In the genomic region with DNA sequence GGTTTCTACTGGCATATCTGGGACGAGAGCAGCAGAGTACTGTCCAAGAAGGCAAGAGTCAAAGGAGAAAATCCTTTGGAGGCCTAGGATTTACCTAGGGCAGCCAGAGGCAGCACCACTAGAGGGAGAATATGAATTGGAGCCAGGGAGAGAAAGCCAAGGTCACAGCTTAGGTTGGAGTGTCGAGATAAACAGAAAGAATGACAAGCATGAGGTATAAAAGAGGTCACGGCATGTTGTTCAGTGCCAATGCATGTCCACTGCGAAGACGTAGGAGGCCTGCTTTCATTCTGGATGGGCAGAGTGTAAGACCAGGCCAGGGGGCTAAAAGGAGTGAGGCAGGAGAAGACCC, we compare ENCODE assay signal across 12 cellular contexts. TPM values are rescaled to one million over a fixed set of nuclear protein-coding genes. Genes with fewer than 3 reads are reported as not detected.
DNase-seq lines count a peak whose midpoint lies in the region; ATAC-seq, FAIRE-seq and TF ChIP-seq lines count a peak whose summit lies in the region.
"Had no signal": no experiment of that assay in that cellular context is flagged by ENCODE, and none has a peak within 500 bp of the region (broad histone marks: within the 10 kb centered on the region; RNA-seq: fewer than 3 reads in every experiment).

No MANE protein-coding gene starts in this region.

- no peak for ATAC-seq in central memory CD8-positive, alpha-beta T cell (replicated peaks; ENCODE audit: extremely low read depth, poor library complexity, severe bottlenecking)

- no peak overlapping the region for H3K27ac ChIP-seq in keratinocyte (ENCODE audit: control insufficient read depth, insufficient read depth, low read length)
- peak overlapping the region; percentile 74 to 83 (median 81) for H3K27ac ChIP-seq in transverse colon
- no peak overlapping the region for H3K27ac ChIP-seq in ovary
- H3K27ac ChIP-seq: SJCRH30 had no signal

- H3K79me2 ChIP-seq in keratinocyte (ENCODE audit: control insufficient read depth, insufficient read depth, low read length): no peaks in the 10 kb centered on the region

- H3K27ac Mint-ChIP-seq in activated naive CD4-positive, alpha-beta T cell treated with anti-CD3 and anti-CD28 coated beads, Interleukin-2, amount 10 ng/mL, durations not matched to agents 7 days and 5 days: peak overlapping the region; percentile 92
- H3K27ac Mint-ChIP-seq in activated naive CD4-positive, alpha-beta T cell treated with anti-CD3 and anti-CD28 coated beads for 36 hours: no peak overlapping the region
- H3K27ac Mint-ChIP-seq in central memory CD8-positive, alpha-beta T cell (ENCODE audit: low read depth): peak overlapping the region; percentile 100
- no peak overlapping the region for H3K27ac Mint-ChIP-seq in Calu3 (ENCODE audit: unreplicated experiment)
- H3K27ac Mint-ChIP-seq: IgD-negative memory B cell had no signal

- TF ChIP-seq EP300 in transverse colon (IDR thresholded peaks at IDR 0.05; ENCODE audit: low read depth) (no peak), ovary (IDR thresholded peaks at IDR 0.05) (no peak)

- dilution Hi-C loops in keratinocyte (cut with MboI; ENCODE audit: extremely low pct_ligation_motif_present, low sequenced_read_pairs): loop anchor here (25.0 kb wide), 1 partner anchor 134 kb away; no protein-coding TSS in a partner anchor

- H3K27me3 ChIP-seq in keratinocyte (ENCODE audit: control insufficient read depth, extremely low read depth, insufficient read depth, low read length) (no peaks in the 10 kb centered on the region), transverse colon (no peaks in the 10 kb centered on the region), ovary (no peaks in the 10 kb centered on the region)
- H3K27me3 ChIP-seq: SJCRH30 had no signal

- in situ Hi-C loops in transverse colon (cut with MboI; ENCODE audit: low pct_ligation_motif_present in 1 of 4, low pct_unique_long_range_greater_than_20kb in 1 of 4, low sequenced_read_pairs in 3 of 4): no loop called here

- H4K20me1 ChIP-seq in keratinocyte (ENCODE audit: control insufficient read depth, extremely low read depth, insufficient read depth, low read length): no peaks in the 10 kb centered on the region

- peaks cover 82% of the 10 kb centered on the region for H3K4me1 Mint-ChIP-seq in activated naive CD4-positive, alpha-beta T cell treated with anti-CD3 and anti-CD28 coated beads, Interleukin-2, amount 10 ng/mL, durations not matched to agents 7 days and 5 days
- peaks cover 58% of the 10 kb centered on the region for H3K4me1 Mint-ChIP-seq in activated naive CD4-positive, alpha-beta T cell treated with anti-CD3 and anti-CD28 coated beads for 36 hours (ENCODE audit: low read depth)
- H3K4me1 Mint-ChIP-seq in central memory CD8-positive, alpha-beta T cell: peaks cover 81% of the 10 kb centered on the region
- H3K4me1 Mint-ChIP-seq in Calu3 (ENCODE audit: low read depth, unreplicated experiment): peaks cover 31% of the 10 kb centered on the region

- no peaks in the 10 kb centered on the region for H3K27me3 Mint-ChIP-seq in activated naive CD4-positive, alpha-beta T cell treated with anti-CD3 and anti-CD28 coated beads, Interleukin-2, amount 10 ng/mL, durations not matched to agents 7 days and 5 days
- H3K27me3 Mint-ChIP-seq in activated naive CD4-positive, alpha-beta T cell treated with anti-CD3 and anti-CD28 coated beads for 36 hours (ENCODE audit: low read depth): peaks cover 2% of the 10 kb centered on the region
- H3K27me3 Mint-ChIP-seq in central memory CD8-positive, alpha-beta T cell: no peaks in the 10 kb centered on the region
- no peaks in the 10 kb centered on the region for H3K27me3 Mint-ChIP-seq in Calu3 (ENCODE audit: unreplicated experiment)

- DNase-seq in activated naive CD4-positive, alpha-beta T cell treated with anti-CD3 and anti-CD28 coated beads, Interleukin-2, amount 10 ng/mL, durations not matched to agents 7 days and 5 days: no peak
- DNase-seq in activated naive CD4-positive, alpha-beta T cell treated with anti-CD3 and anti-CD28 coated beads for 36 hours: no peak
- DNase-seq in central memory CD8-positive, alpha-beta T cell (ENCODE audit: low spot score in 2 of 2): no peak
- DNase-seq in keratinocyte (ENCODE audit: low read depth, low spot score): no peak
- no peak for DNase-seq in transverse colon
- DNase-seq in NCI-H446 (lab: John Stamatoyannopoulos, UW): no peak
- no peak for DNase-seq in Calu3
- no peak for DNase-seq in ovary
- DNase-seq: activated CD8-positive, alpha-beta memory T cell treated with anti-CD3 and anti-CD28 coated beads, Interleukin-2, amount 50 U/mL, for 4 hours; SJCRH30 had no signal

- H3K36me3 ChIP-seq in keratinocyte (ENCODE audit: control insufficient read depth in 2 of 2, extremely low read depth in 1 of 2, insufficient read depth in 2 of 2, low read length in 2 of 2): no peaks in the 10 kb centered on the region
- no peaks in the 10 kb centered on the region for H3K36me3 ChIP-seq in transverse colon
- no peaks in the 10 kb centered on the region for H3K36me3 ChIP-seq in ovary
- H3K36me3 ChIP-seq: SJCRH30 had no signal

- H3K4me2 ChIP-seq in keratinocyte (ENCODE audit: control insufficient read depth, extremely low read depth, insufficient read depth, low read depth, low read length): no peak overlapping the region

- BruUV-seq in Calu3 (replicated peaks; lab: Mats Ljungman, UMichigan): no TSS peak

- no peak overlapping the region for H2AFZ ChIP-seq in keratinocyte (ENCODE audit: control insufficient read depth, low read length)

- no peak overlapping the region for H3K4me3 Mint-ChIP-seq in activated naive CD4-positive, alpha-beta T cell treated with anti-CD3 and anti-CD28 coated beads, Interleukin-2, amount 10 ng/mL, durations not matched to agents 7 days and 5 days
- H3K4me3 Mint-ChIP-seq in activated naive CD4-positive, alpha-beta T cell treated with anti-CD3 and anti-CD28 coated beads for 36 hours: no peak overlapping the region
- H3K4me3 Mint-ChIP-seq in central memory CD8-positive, alpha-beta T cell: peak overlapping the region; percentile 49
- no peak overlapping the region for H3K4me3 Mint-ChIP-seq in Calu3 (ENCODE audit: low read depth, unreplicated experiment)
- H3K4me3 Mint-ChIP-seq: IgD-negative memory B cell had no signal

- H3K4me3 ChIP-seq in keratinocyte (ENCODE audit: control insufficient read depth in 2 of 3, extremely low read depth in 1 of 3, insufficient read depth in 2 of 3, low read depth in 1 of 3, low read length in 3 of 3) (no peak overlapping the region), transverse colon (no peak overlapping the region), ovary (no peak overlapping the region)
- H3K4me3 ChIP-seq: SJCRH30 had no signal

- H3K9ac ChIP-seq in keratinocyte (ENCODE audit: control insufficient read depth, extremely low read depth, insufficient read depth, low read length): no peak overlapping the region

- H3K4me1 ChIP-seq in keratinocyte (ENCODE audit: control insufficient read depth, extremely low read depth, insufficient read depth, low read length): peaks cover 57% of the 10 kb centered on the region
- peaks cover 29 to 67% (median 51%) of the 10 kb centered on the region in 4 donors for H3K4me1 ChIP-seq in transverse colon
- peaks cover 18% of the 10 kb centered on the region for H3K4me1 ChIP-seq in ovary (ENCODE audit: insufficient read depth)

- CTCF ChIA-PET in activated naive CD4-positive, alpha-beta T cell treated with anti-CD3 and anti-CD28 coated beads, Interleukin-2, amount 10 ng/mL, durations not matched to agents 7 days and 5 days (lab: Charles Lee): interaction anchor here (1.0 to 2.6 kb wide), 2 partner anchors 33 to 58 kb away, joined by 3 to 9 read pairs; no protein-coding TSS in a partner anchor
- CTCF ChIA-PET in activated naive CD4-positive, alpha-beta T cell treated with anti-CD3 and anti-CD28 coated beads for 36 hours (lab: Charles Lee): interaction anchor here (1.2 kb wide), 1 partner anchor 159 kb away, joined by 4 read pairs; no protein-coding TSS in a partner anchor
- CTCF ChIA-PET in Calu3 (lab: Charles Lee): no interaction called here

- TF ChIP-seq POLR2A in transverse colon (IDR thresholded peaks at IDR 0.05): no peak
- TF ChIP-seq POLR2A in ovary (IDR thresholded peaks at IDR 0.05): no peak

- peaks cover 19% of the 10 kb centered on the region for H3K9me3 Mint-ChIP-seq in activated naive CD4-positive, alpha-beta T cell treated with anti-CD3 and anti-CD28 coated beads, Interleukin-2, amount 10 ng/mL, durations not matched to agents 7 days and 5 days
- peaks cover 4% of the 10 kb centered on the region for H3K9me3 Mint-ChIP-seq in activated naive CD4-positive, alpha-beta T cell treated with anti-CD3 and anti-CD28 coated beads for 36 hours
- H3K9me3 Mint-ChIP-seq in central memory CD8-positive, alpha-beta T cell: no peaks in the 10 kb centered on the region
- no peaks in the 10 kb centered on the region for H3K9me3 Mint-ChIP-seq in Calu3 (ENCODE audit: low read depth, unreplicated experiment)
- H3K9me3 Mint-ChIP-seq: IgD-negative memory B cell had no signal

- TF ChIP-seq CTCF in keratinocyte (optimal IDR thresholded peaks at IDR 0.05 in 1 of 3, IDR thresholded peaks at IDR 0.05 in 1 of 3, conservative IDR thresholded peaks at IDR 0.05 in 1 of 3; ENCODE audit: extremely low read depth in 1 of 3, insufficient read depth in 2 of 3, low read length in 3 of 3) (peak; percentile 9 to 33 (median 22)), transverse colon (IDR thresholded peaks at IDR 0.05) (peak in 4 of 5 experiments; percentile 10 to 52 (median 33)), Calu3 (IDR thresholded peaks at IDR 0.05; ENCODE audit: unreplicated experiment) (no peak), ovary (IDR thresholded peaks at IDR 0.05) (no peak)

- H3K9me1 ChIP-seq in keratinocyte (ENCODE audit: control insufficient read depth, extremely low read depth, insufficient read depth, low read length): no peaks in the 10 kb centered on the region

- intact Hi-C loops in activated naive CD4-positive, alpha-beta T cell treated with anti-CD3 and anti-CD28 coated beads for 36 hours (cut with micrococcal nuclease): loop anchor here (2.0 kb wide), 2 partner anchors 15 to 201 kb away; no protein-coding TSS in a partner anchor
- intact Hi-C loops in transverse colon (cut with DNase I; ENCODE audit: low total_unique reads) (no loop called here), Calu3 (cut with micrococcal nuclease; ENCODE audit: unreplicated experiment) (no loop called here), ovary (cut with DNase I) (no loop called here)

- WGBS in transverse colon (ENCODE audit: low coverage in 1 of 2), 2 donors: 68 to 88% methylated on average over 1 to 5 of the region's 5 CpGs
- WGBS in ovary, 3 donors: 48 to 55% (median 49%) methylated on average over 5 of the region's 5 CpGs

- peaks cover 2% of the 10 kb centered on the region for H3K9me3 ChIP-seq in keratinocyte (ENCODE audit: control insufficient read depth, low read depth, low read length)
- no peaks in the 10 kb centered on the region for H3K9me3 ChIP-seq in transverse colon
- H3K9me3 ChIP-seq in ovary: no peaks in the 10 kb centered on the region
- H3K9me3 ChIP-seq: SJCRH30 had no signal

- peaks cover 42% of the 10 kb centered on the region for H3K36me3 Mint-ChIP-seq in activated naive CD4-positive, alpha-beta T cell treated with anti-CD3 and anti-CD28 coated beads, Interleukin-2, amount 10 ng/mL, durations not matched to agents 7 days and 5 days
- no peaks in the 10 kb centered on the region for H3K36me3 Mint-ChIP-seq in activated naive CD4-positive, alpha-beta T cell treated with anti-CD3 and anti-CD28 coated beads for 36 hours (ENCODE audit: low read depth)
- peaks cover 14% of the 10 kb centered on the region for H3K36me3 Mint-ChIP-seq in central memory CD8-positive, alpha-beta T cell (ENCODE audit: insufficient read depth)
- no peaks in the 10 kb centered on the region for H3K36me3 Mint-ChIP-seq in Calu3 (ENCODE audit: insufficient read depth, unreplicated experiment)
- H3K36me3 Mint-ChIP-seq: IgD-negative memory B cell had no signal

- FAIRE-seq in keratinocyte (lab: Jason Lieb, UNC): no peak
- FAIRE-seq: urothelium cell line had no signal

RNA-seq across cellular contexts. Expression of a gene that starts 47.2 kb away (rescaled TPM):
- total RNA-seq in activated naive CD4-positive, alpha-beta T cell treated with anti-CD3 and anti-CD28 coated beads for 36 hours: under 1 TPM; 0.02 to 0.20 TPM
- polyA plus RNA-seq in keratinocyte (585 to 1,976 TPM (median 789 TPM) in 3 replicates), ovary (100 to 1,000 TPM in 1 of 2 donors, 10 to 100 TPM in 1; 64.4 to 118 TPM)
- 224 TPM for polyA plus RNA-seq in keratinocyte (2011; ENCODE audit: low read depth)
- 250 and 267 TPM in 2 replicates for polyA plus RNA-seq in keratinocyte (2011; cell fraction: cytosol; rRNA removed)
- 2,729 and 2,799 TPM in 2 replicates for polyA plus RNA-seq in keratinocyte (2011; cell fraction: nucleus; rRNA removed)
- 152 and 2,223 TPM in 2 replicates for polyA plus RNA-seq in keratinocyte (2012; ENCODE audit: low replicate concordance)
- polyA minus RNA-seq in keratinocyte: 2,799 to 14,102 TPM (median 5,100 TPM) in 3 replicates
- 2,733 TPM for polyA minus RNA-seq in keratinocyte (2011; cell fraction: cytosol; rRNA and poly(A)+ RNA removed)
- 7,793 and 10,292 TPM in 2 replicates for polyA minus RNA-seq in keratinocyte (2011; cell fraction: nucleus; rRNA and poly(A)+ RNA removed)
- total RNA-seq in transverse colon (100 to 1,000 TPM; 197 to 753 (median 410) TPM), Calu3 (2022) (81.2 and 199 TPM in 2 replicates), ovary (100 to 1,000 TPM in 6 of 7 donors, 10 to 100 TPM in 1; 53.6 to 428 (median 234) TPM)

Comparison
In these comparisons a context has a peak if more than half of its experiments do, and no peak if none do; other contexts are left out.
1. H3K27ac Mint-ChIP-seq: peak in activated naive CD4-positive, alpha-beta T cell treated with anti-CD3 and anti-CD28 coated beads, Interleukin-2, amount 10 ng/mL, durations not matched to agents 7 days and 5 days (single experiment) and central memory CD8-positive, alpha-beta T cell (single experiment); none in activated naive CD4-positive, alpha-beta T cell treated with anti-CD3 and anti-CD28 coated beads for 36 hours (single experiment) and Calu3 (single experiment).
2. H3K27ac ChIP-seq: peak in transverse colon (4 of 4); none in keratinocyte (single experiment) and ovary (0 of 2).
3. CTCF ChIP-seq: peak in keratinocyte (3 of 3) and transverse colon (4 of 5); none in Calu3 (single experiment) and ovary (0 of 3).
4. RNA of a gene that starts 47.2 kb away (total RNA-seq): 197 to 753 TPM in transverse colon, 53.6 to 428 TPM in ovary and 81.2 to 199 TPM in Calu3; 0.02 to 0.20 TPM in activated naive CD4-positive, alpha-beta T cell treated with anti-CD3 and anti-CD28 coated beads for 36 hours; every median in the first group is over 10 times any median in the second.